In genomic region chr15:92158426-92158825, GRCh38 we compare ENCODE assay signal across 9 cellular contexts.
DNase-seq lines count a peak whose midpoint lies in the region; ATAC-seq, FAIRE-seq and TF ChIP-seq lines count a peak whose summit lies in the region.
"Had no signal": no experiment of that assay in that cellular context is flagged by ENCODE, and none has a peak within 500 bp of the region (broad histone marks: within the 10 kb centered on the region; RNA-seq: fewer than 3 reads in every experiment).

No MANE protein-coding gene starts in this region.

- POLR2A ChIA-PET in HepG2 (lab: Yijun Ruan, JAX): no interaction called here

- FAIRE-seq in HepG2 (lab: Jason Lieb, UNC) (no peak), urothelium cell line (lab: Jason Lieb, UNC) (no peak)

- no peaks in the 10 kb centered on the region for H3K9me3 Mint-ChIP-seq in T-helper 2 cell treated with Interferon-gamma antibody and Interleukin-4, amounts not matched to agents 5 μg/mL and 100 μg/mL, for 36 hours
- H3K9me3 Mint-ChIP-seq: memory B cell had no signal

- TF ChIP-seq POLR2A in HepG2 (IDR thresholded peaks at IDR 0.05; ENCODE audit: insufficient read depth in 1 of 2, low read depth in 2 of 2, low read length in 2 of 2): no peak
- TF ChIP-seq POLR2A in right lobe of liver (IDR thresholded peaks at IDR 0.05): no peak

- no peak overlapping the region for H3K9ac ChIP-seq in HepG2 (ENCODE audit: insufficient read depth, low read depth, low read length)

- H3K4me1 ChIP-seq in HepG2 (ENCODE audit: insufficient read depth, low read length) (peaks cover 10% of the 10 kb centered on the region), right lobe of liver (no peaks in the 10 kb centered on the region)

- H4K20me1 ChIP-seq in HepG2 (ENCODE audit: insufficient read depth, low read length): no peaks in the 10 kb centered on the region

- H3K4me2 ChIP-seq in HepG2 (ENCODE audit: low read depth, low read length): no peak overlapping the region

- no peaks in the 10 kb centered on the region for H3K36me3 ChIP-seq in HepG2 (replicated peaks in 1 of 2; ENCODE audit: control insufficient read depth in 1 of 2, insufficient read depth in 2 of 2, low read length in 2 of 2)
- no peaks in the 10 kb centered on the region for H3K36me3 ChIP-seq in right lobe of liver

- H3K79me2 ChIP-seq in HepG2 (ENCODE audit: insufficient read depth, low read length): no peaks in the 10 kb centered on the region

- TF ChIP-seq CTCF in HepG2 (CRISPR knock-in tag; IDR thresholded peaks at IDR 0.05): no peak
- TF ChIP-seq CTCF in right lobe of liver (IDR thresholded peaks at IDR 0.05): no peak

- no peak for DNase-seq in HepG2 (ENCODE audit: low spot score)
- no peak for DNase-seq in right lobe of liver
- DNase-seq in T-helper 2 cell treated with Interferon-gamma antibody and Interleukin-4, amounts not matched to agents 5 μg/mL and 100 μg/mL, for 36 hours (ENCODE audit: low spot score): peak; percentile 24
- DNase-seq in islet precursor cell: peak; percentile 96
- DNase-seq in urothelium cell line (ENCODE audit: low spot score): peak; percentile 85
- DNase-seq in G401 (ENCODE audit: low spot score): no peak
- no peak for DNase-seq in COR-L47 (lab: John Stamatoyannopoulos, UW)
- no peak for DNase-seq in globus pallidus (ENCODE audit: low spot score)

- peaks cover 5% of the 10 kb centered on the region for H3K4me1 Mint-ChIP-seq in T-helper 2 cell treated with Interferon-gamma antibody and Interleukin-4, amounts not matched to agents 5 μg/mL and 100 μg/mL, for 36 hours (ENCODE audit: low read depth)

- CTCF ChIA-PET in HepG2 (lab: Yijun Ruan, JAX; ENCODE audit: low intra/inter-chr PET ratio, low total read pairs): no interaction called here

- ATAC-seq in HepG2 (no peak), right lobe of liver (no peak)

- in situ Hi-C loops in HepG2 (cut with HindIII; ENCODE audit: extremely low pct_ligation_motif_present, low pct_unique_long_range_greater_than_20kb) (no loop called here), G401 (cut with HindIII; ENCODE audit: low sequenced_read_pairs) (no loop called here)

- no peaks in the 10 kb centered on the region for H3K9me3 ChIP-seq in HepG2 (ENCODE audit: low read length)
- no peaks in the 10 kb centered on the region for H3K9me3 ChIP-seq in right lobe of liver

- H3K27me3 ChIP-seq in HepG2 (ENCODE audit: control insufficient read depth in 1 of 2, insufficient read depth in 2 of 2, low read length in 2 of 2): peaks cover 0 to 3% of the 10 kb centered on the region in 2 experiments; a peak in 3 of 5 replicates
- H3K27me3 ChIP-seq in right lobe of liver: no peaks in the 10 kb centered on the region

- H3K27me3 Mint-ChIP-seq in T-helper 2 cell treated with Interferon-gamma antibody and Interleukin-4, amounts not matched to agents 5 μg/mL and 100 μg/mL, for 36 hours (ENCODE audit: low read depth): no peaks in the 10 kb centered on the region
- H3K27me3 Mint-ChIP-seq: memory B cell had no signal

- H3K36me3 Mint-ChIP-seq in T-helper 2 cell treated with Interferon-gamma antibody and Interleukin-4, amounts not matched to agents 5 μg/mL and 100 μg/mL, for 36 hours (ENCODE audit: low read depth): peaks cover 16% of the 10 kb centered on the region
- H3K36me3 Mint-ChIP-seq: memory B cell had no signal

- no peak overlapping the region for H3K4me3 Mint-ChIP-seq in T-helper 2 cell treated with Interferon-gamma antibody and Interleukin-4, amounts not matched to agents 5 μg/mL and 100 μg/mL, for 36 hours
- H3K4me3 Mint-ChIP-seq: memory B cell had no signal

- H3K4me3 ChIP-seq in HepG2 (replicated peaks in 1 of 3; ENCODE audit: insufficient read depth in 1 of 3, low read depth in 2 of 3, low read length in 3 of 3): no peak overlapping the region
- H3K4me3 ChIP-seq in right lobe of liver: no peak overlapping the region

- TF ChIP-seq EP300 in HepG2 (IDR thresholded peaks at IDR 0.05; ENCODE audit: low read depth in 2 of 2, low read length in 2 of 2): no peak
- TF ChIP-seq EP300 in HepG2 (CRISPR knock-in tag; IDR thresholded peaks at IDR 0.05; ENCODE audit: borderline replicate concordance): no peak

- no peak for TF ChIP-seq RAD21 in HepG2 (CRISPR knock-in tag; IDR thresholded peaks at IDR 0.05)

- H2AFZ ChIP-seq in HepG2 (ENCODE audit: low read length): no peak overlapping the region

- no TSS peak for BruUV-seq in HepG2 (replicated peaks; lab: Mats Ljungman, UMichigan)

- H3K27ac ChIP-seq in HepG2 (ENCODE audit: extremely low read length, insufficient read depth, low read length) (no peak overlapping the region), right lobe of liver (no peak overlapping the region)

- no peak overlapping the region for H3K27ac Mint-ChIP-seq in T-helper 2 cell treated with Interferon-gamma antibody and Interleukin-4, amounts not matched to agents 5 μg/mL and 100 μg/mL, for 36 hours
- H3K27ac Mint-ChIP-seq: memory B cell had no signal

- intact Hi-C loops in HepG2 (cut with micrococcal nuclease; ENCODE audit: unreplicated experiment): no loop called here
- intact Hi-C loops in right lobe of liver (cut with DNase I): no loop called here

- WGBS in HepG2 (ENCODE audit: low lambda C conversion rate): 7% methylated on average over 6 of the region's 6 CpGs
- WGBS in right lobe of liver (ENCODE audit: insufficient coverage, low coverage, low lambda C conversion rate, missing lambda C conversion rate): 95% methylated on average over 6 of the region's 6 CpGs

TF ChIP-seq in HepG2, 621 proteins besides CTCF, POLR2A, EP300 and RAD21:
- TF ChIP-seq CREB1 (IDR thresholded peaks at IDR 0.05) (peak; percentile 66), CREB1 (CRISPR knock-in tag; IDR thresholded peaks at IDR 0.05) (no peak), FOSL2 (CRISPR knock-in tag; IDR thresholded peaks at IDR 0.05) (peak; percentile 72), ZNF570 (CRISPR knock-in tag; IDR thresholded peaks at IDR 0.05; ENCODE audit: borderline replicate concordance) (no peak)

Comparison
In these comparisons a context has a peak if more than half of its experiments do, and no peak if none do; other contexts are left out.
1. DNase-seq: peak in T-helper 2 cell treated with Interferon-gamma antibody and Interleukin-4, amounts not matched to agents 5 μg/mL and 100 μg/mL, for 36 hours (single experiment), islet precursor cell (single experiment) and urothelium cell line (single experiment); none in HepG2 (single experiment), right lobe of liver (0 of 3), G401 (single experiment), COR-L47 (single experiment) and globus pallidus (single experiment).